ENCODE assay signal across 14 cellular contexts in genomic region chr15:93052090-93052892, GRCh38.
DNase-seq lines count a peak whose midpoint lies in the region; ATAC-seq lines count a peak whose summit lies in the region.
"Had no signal": no experiment of that assay in that cellular context is flagged by ENCODE, and none has a peak within 500 bp of the region (broad histone marks: within the 10 kb centered on the region; RNA-seq: fewer than 3 reads in every experiment).

No MANE protein-coding gene starts in this region.

- no peaks in the 10 kb centered on the region for H3K9me3 Mint-ChIP-seq in stimulated activated naive CD8-positive, alpha-beta T cell treated with anti-CD3 and anti-CD28 coated beads, Interleukin-15, amount 100 ng/mL, for 72 hours
- H3K9me3 Mint-ChIP-seq: activated naive CD4-positive, alpha-beta T cell treated with anti-CD3 and anti-CD28 coated beads, Interleukin-2, amount 10 ng/mL, durations not matched to agents 7 days and 5 days; natural killer cell had no signal

- H3K4me1 Mint-ChIP-seq in stimulated activated naive CD8-positive, alpha-beta T cell treated with anti-CD3 and anti-CD28 coated beads, Interleukin-15, amount 100 ng/mL, for 72 hours = peaks cover 21% of the 10 kb centered on the region

- H3K27ac Mint-ChIP-seq in stimulated activated naive CD8-positive, alpha-beta T cell treated with anti-CD3 and anti-CD28 coated beads, Interleukin-15, amount 100 ng/mL, for 72 hours = no peak overlapping the region
- H3K27ac Mint-ChIP-seq: activated naive CD4-positive, alpha-beta T cell treated with anti-CD3 and anti-CD28 coated beads, Interleukin-2, amount 10 ng/mL, durations not matched to agents 7 days and 5 days; natural killer cell had no signal

- H3K4me3 Mint-ChIP-seq in stimulated activated naive CD8-positive, alpha-beta T cell treated with anti-CD3 and anti-CD28 coated beads, Interleukin-15, amount 100 ng/mL, for 72 hours = no peak overlapping the region
- H3K4me3 Mint-ChIP-seq: activated naive CD4-positive, alpha-beta T cell treated with anti-CD3 and anti-CD28 coated beads, Interleukin-2, amount 10 ng/mL, durations not matched to agents 7 days and 5 days; natural killer cell had no signal

- ATAC-seq in stimulated activated naive CD8-positive, alpha-beta T cell treated with anti-CD3 and anti-CD28 coated beads, Interleukin-15, amount 100 ng/mL, for 72 hours = peak; percentile 37
- no peak for ATAC-seq in stimulated activated naive CD8-positive, alpha-beta T cell treated with anti-CD3 and anti-CD28 coated beads, Interleukin-15, Interleukin-2, amounts not matched to agents 100 U/mL and 50 U/mL, for 24 hours
- ATAC-seq in GM18498 (IDR thresholded peaks at IDR 0.05; ENCODE audit: unreplicated experiment) (no peak), GM21423 (IDR thresholded peaks at IDR 0.05; ENCODE audit: unreplicated experiment) (no peak), HG03045 (IDR thresholded peaks at IDR 0.05; ENCODE audit: unreplicated experiment) (no peak), HG03097 (IDR thresholded peaks at IDR 0.05; ENCODE audit: low FRiP score, unreplicated experiment) (no peak)
- ATAC-seq: natural killer cell had no signal

- DNase-seq in stimulated activated naive CD8-positive, alpha-beta T cell treated with anti-CD3 and anti-CD28 coated beads, Interleukin-15, amount 100 ng/mL, for 72 hours = no peak
- DNase-seq in stimulated activated naive CD8-positive, alpha-beta T cell treated with anti-CD3 and anti-CD28 coated beads, Interleukin-15, Interleukin-2, amounts not matched to agents 100 U/mL and 50 U/mL, for 24 hours = no peak
- peak; percentile 45 for DNase-seq in NCI-H1694 (lab: John Stamatoyannopoulos, UW)
- peak; percentile 14 for DNase-seq in cerebellar cortex (ENCODE audit: low spot score)
- DNase-seq: activated naive CD4-positive, alpha-beta T cell treated with anti-CD3 and anti-CD28 coated beads, Interleukin-2, amount 10 ng/mL, durations not matched to agents 7 days and 5 days; foreskin melanocyte; natural killer cell; NCI-H526 treated with DMSO at 0.1 percent for 48 hours; sigmoid colon; uterus had no signal

- H3K27me3 Mint-ChIP-seq in stimulated activated naive CD8-positive, alpha-beta T cell treated with anti-CD3 and anti-CD28 coated beads, Interleukin-15, amount 100 ng/mL, for 72 hours = peaks cover 11% of the 10 kb centered on the region

Comparison
In these comparisons a context has a peak if more than half of its experiments do, and no peak if none do; other contexts are left out.
1. DNase-seq: peak in NCI-H1694 (single experiment) and cerebellar cortex (single experiment); none in stimulated activated naive CD8-positive, alpha-beta T cell treated with anti-CD3 and anti-CD28 coated beads, Interleukin-15, amount 100 ng/mL, for 72 hours (0 of 2) and stimulated activated naive CD8-positive, alpha-beta T cell treated with anti-CD3 and anti-CD28 coated beads, Interleukin-15, Interleukin-2, amounts not matched to agents 100 U/mL and 50 U/mL, for 24 hours (single experiment).